ENCODE assay signal across 17 cellular contexts in the genomic region with DNA sequence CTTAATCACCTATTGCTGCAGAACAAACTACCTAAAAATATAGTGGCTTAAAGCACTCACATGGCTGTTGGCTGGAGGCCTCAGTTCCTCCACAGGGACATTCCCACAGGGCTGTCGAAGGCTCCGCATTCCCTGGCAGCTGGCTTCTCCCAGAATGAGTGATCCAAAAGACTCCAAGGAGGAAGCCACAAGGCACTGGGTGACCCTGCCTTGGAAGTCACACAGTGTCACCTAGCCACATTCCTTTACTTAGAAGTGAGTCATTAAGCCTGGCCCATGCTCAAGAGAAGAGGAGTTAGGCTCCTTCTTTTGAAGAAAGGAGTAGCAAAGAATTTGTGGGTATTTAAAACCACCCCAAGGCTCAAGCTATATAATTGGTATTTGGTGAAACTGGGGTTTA.
DNase-seq lines count a peak whose midpoint lies in the region; ATAC-seq and TF ChIP-seq lines count a peak whose summit lies in the region.
"Had no signal": no experiment of that assay in that cellular context is flagged by ENCODE, and none has a peak within 500 bp of the region (broad histone marks: within the 10 kb centered on the region; RNA-seq: fewer than 3 reads in every experiment).

No MANE protein-coding gene starts in this region.

- no peaks in the 10 kb centered on the region for H3K9me3 ChIP-seq in ascending aorta

- no peaks in the 10 kb centered on the region for H3K4me1 Mint-ChIP-seq in stimulated activated effector memory CD8-positive, alpha-beta T cell treated with anti-CD3 and anti-CD28 coated beads, Interleukin-12 subunit alpha, Interleukin-12 subunit beta, amount 100 ng/mL, for 72 hours
- H3K4me1 Mint-ChIP-seq: activated CD4-positive, alpha-beta T cell treated with anti-CD3 and anti-CD28 coated beads for 36 hours; immature natural killer cell had no signal

- no peak overlapping the region for H3K27ac ChIP-seq in ascending aorta
- H3K27ac ChIP-seq: cardiac muscle cell had no signal

- TF ChIP-seq CTCF in HFF-Myc (IDR thresholded peaks at IDR 0.05; ENCODE audit: low read depth, low read length, missing control alignments) = no peak
- no peak for TF ChIP-seq CTCF in astrocyte of the spinal cord (IDR thresholded peaks at IDR 0.05; ENCODE audit: low read depth, low read length)
- TF ChIP-seq CTCF in ascending aorta (IDR thresholded peaks at IDR 0.05) = no peak

- DNase-seq in ACHN = peak; percentile 26
- peak; percentile 21 for DNase-seq in HFF-Myc (ENCODE audit: extremely low read depth, low read depth)
- peak; percentile 41 for DNase-seq in astrocyte of the spinal cord (ENCODE audit: low read depth, low spot score)
- peak; percentile 92 for DNase-seq in kidney tubule cell (ENCODE audit: low spot score)
- no peak for DNase-seq in effector CD4-positive, alpha-beta T cell
- DNase-seq in dedifferentiated amniotic fluid mesenchymal stem cell (ENCODE audit: extremely low spot score) = no peak
- no peak for DNase-seq in stimulated activated effector memory CD8-positive, alpha-beta T cell treated with anti-CD3 and anti-CD28 coated beads, Interleukin-12 subunit alpha, Interleukin-12 subunit beta, amount 100 ng/mL, for 72 hours (ENCODE audit: low spot score in 2 of 2)
- DNase-seq in ascending aorta (ENCODE audit: low spot score in 2 of 2) = no peak
- DNase-seq: activated CD4-positive, alpha-beta T cell treated with anti-CD3 and anti-CD28 coated beads for 36 hours; AML-193; GDM1; immature natural killer cell; NCI-H1048; NCI-H526; stimulated activated CD4-positive, alpha-beta T cell treated with anti-CD3 and anti-CD28 coated beads, Interleukin-12 subunit alpha, Interleukin-12 subunit beta, amount 100 ng/mL, for 4 hours had no signal

- H3K36me3 Mint-ChIP-seq in stimulated activated effector memory CD8-positive, alpha-beta T cell treated with anti-CD3 and anti-CD28 coated beads, Interleukin-12 subunit alpha, Interleukin-12 subunit beta, amount 100 ng/mL, for 72 hours = no peaks in the 10 kb centered on the region
- H3K36me3 Mint-ChIP-seq: immature natural killer cell had no signal

- no peak overlapping the region for H3K4me3 Mint-ChIP-seq in stimulated activated effector memory CD8-positive, alpha-beta T cell treated with anti-CD3 and anti-CD28 coated beads, Interleukin-12 subunit alpha, Interleukin-12 subunit beta, amount 100 ng/mL, for 72 hours
- H3K4me3 Mint-ChIP-seq: activated CD4-positive, alpha-beta T cell treated with anti-CD3 and anti-CD28 coated beads for 36 hours; immature natural killer cell; nephron had no signal

- no peaks in the 10 kb centered on the region for H3K4me1 ChIP-seq in ascending aorta

- in situ Hi-C loops in ACHN (cut with HindIII; ENCODE audit: low pct_ligation_motif_present, low pct_unique_long_range_greater_than_20kb, low sequenced_read_pairs) = no loop called here
- in situ Hi-C loops in astrocyte of the spinal cord (cut with HindIII; ENCODE audit: low sequenced_read_pairs) = no loop called here

- no peaks in the 10 kb centered on the region for H3K27me3 ChIP-seq in ascending aorta
- H3K27me3 ChIP-seq: cardiac muscle cell had no signal

- no peaks in the 10 kb centered on the region for H3K9me3 Mint-ChIP-seq in stimulated activated effector memory CD8-positive, alpha-beta T cell treated with anti-CD3 and anti-CD28 coated beads, Interleukin-12 subunit alpha, Interleukin-12 subunit beta, amount 100 ng/mL, for 72 hours

- intact Hi-C loops in ascending aorta (cut with DNase I) = no loop called here

- H3K36me3 ChIP-seq in ascending aorta = no peaks in the 10 kb centered on the region
- H3K36me3 ChIP-seq: cardiac muscle cell had no signal

- H3K27ac Mint-ChIP-seq in stimulated activated effector memory CD8-positive, alpha-beta T cell treated with anti-CD3 and anti-CD28 coated beads, Interleukin-12 subunit alpha, Interleukin-12 subunit beta, amount 100 ng/mL, for 72 hours = no peak overlapping the region
- H3K27ac Mint-ChIP-seq: activated CD4-positive, alpha-beta T cell treated with anti-CD3 and anti-CD28 coated beads for 36 hours; immature natural killer cell had no signal

- no peak for ATAC-seq in stimulated activated effector memory CD8-positive, alpha-beta T cell treated with anti-CD3 and anti-CD28 coated beads, Interleukin-12 subunit alpha, Interleukin-12 subunit beta, amount 100 ng/mL, for 72 hours
- ATAC-seq: activated CD4-positive, alpha-beta T cell treated with anti-CD3 and anti-CD28 coated beads for 36 hours had no signal

- H3K4me3 ChIP-seq in HFF-Myc (replicated peaks; ENCODE audit: low read depth, low read length) (no peak overlapping the region), astrocyte of the spinal cord (ENCODE audit: low read depth, low read length) (no peak overlapping the region), ascending aorta (no peak overlapping the region)
- H3K4me3 ChIP-seq: cardiac muscle cell had no signal

Comparison
In these comparisons a context has a peak if more than half of its experiments do, and no peak if none do; other contexts are left out.
1. DNase-seq: peak in ACHN (single experiment), HFF-Myc (single experiment), astrocyte of the spinal cord (single experiment) and kidney tubule cell (single experiment); none in effector CD4-positive, alpha-beta T cell (single experiment), dedifferentiated amniotic fluid mesenchymal stem cell (single experiment), stimulated activated effector memory CD8-positive, alpha-beta T cell treated with anti-CD3 and anti-CD28 coated beads, Interleukin-12 subunit alpha, Interleukin-12 subunit beta, amount 100 ng/mL, for 72 hours (0 of 2) and ascending aorta (0 of 2).